1 cellular context compared by ENCODE assay signal in genomic region chr21:33588485-33589335, GRCh38.
TF ChIP-seq lines count a peak whose summit lies in the region.

A gene with protein sequence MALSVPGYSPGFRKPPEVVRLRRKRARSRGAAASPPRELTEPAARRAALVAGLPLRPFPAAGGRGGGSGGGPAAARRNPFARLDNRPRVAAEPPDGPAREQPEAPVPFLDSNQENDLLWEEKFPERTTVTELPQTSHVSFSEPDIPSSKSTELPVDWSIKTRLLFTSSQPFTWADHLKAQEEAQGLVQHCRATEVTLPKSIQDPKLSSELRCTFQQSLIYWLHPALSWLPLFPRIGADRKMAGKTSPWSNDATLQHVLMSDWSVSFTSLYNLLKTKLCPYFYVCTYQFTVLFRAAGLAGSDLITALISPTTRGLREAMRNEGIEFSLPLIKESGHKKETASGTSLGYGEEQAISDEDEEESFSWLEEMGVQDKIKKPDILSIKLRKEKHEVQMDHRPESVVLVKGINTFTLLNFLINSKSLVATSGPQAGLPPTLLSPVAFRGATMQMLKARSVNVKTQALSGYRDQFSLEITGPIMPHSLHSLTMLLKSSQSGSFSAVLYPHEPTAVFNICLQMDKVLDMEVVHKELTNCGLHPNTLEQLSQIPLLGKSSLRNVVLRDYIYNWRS (minus strand): TSS chr21:33588684. CDS start chr21:33588641, 43 bp downstream.

TF ChIP-seq in HepG2, 621 proteins besides CTCF, POLR2A, EP300 and RAD21 (continued from another document and continues in another):
- no peak; the same call in 1 of the 2 replicates for TF ChIP-seq NR2F6 (IDR thresholded peaks at IDR 0.05)
- no peak for TF ChIP-seq NR2F6 (CRISPR knock-in tag; IDR thresholded peaks at IDR 0.05)
- no peak for TF ChIP-seq MXI1 (IDR thresholded peaks at IDR 0.05; ENCODE audit: borderline replicate concordance, low read depth, low read length)
- TF ChIP-seq ZBTB7A (CRISPR knock-in tag; IDR thresholded peaks at IDR 0.05) = no peak
- TF ChIP-seq ZNF660 (CRISPR knock-in tag; IDR thresholded peaks at IDR 0.05; ENCODE audit: borderline replicate concordance, low read depth) = no peak
- TF ChIP-seq HHEX (CRISPR knock-in tag; IDR thresholded peaks at IDR 0.05) = no peak
- peak; percentile 75; the same call in 1 of the 2 replicates for TF ChIP-seq ISX (CRISPR knock-in tag; conservative IDR thresholded peaks at IDR 0.05)
- no peak for TF ChIP-seq NPAS2 (CRISPR knock-in tag; IDR thresholded peaks at IDR 0.05; ENCODE audit: borderline replicate concordance)
- no peak for TF ChIP-seq ZNF703 (CRISPR knock-in tag; IDR thresholded peaks at IDR 0.05; ENCODE audit: borderline replicate concordance)
- no peak for TF ChIP-seq TEF (CRISPR knock-in tag; IDR thresholded peaks at IDR 0.05)
- no peak for TF ChIP-seq ZBTB3 (CRISPR knock-in tag; IDR thresholded peaks at IDR 0.05; ENCODE audit: borderline replicate concordance, low read depth)
- TF ChIP-seq SRSF9 (IDR thresholded peaks at IDR 0.05; ENCODE audit: borderline replicate concordance, insufficient read depth, low read depth, low read length, poor library complexity, severe bottlenecking) = no peak
- TF ChIP-seq DZIP1 (CRISPR knock-in tag; IDR thresholded peaks at IDR 0.05) = no peak
- TF ChIP-seq KLF6 (CRISPR knock-in tag; IDR thresholded peaks at IDR 0.05) = peak; percentile 23; the same call in 1 of the 2 replicates
- TF ChIP-seq CBX5 (CRISPR knock-in tag; IDR thresholded peaks at IDR 0.05; ENCODE audit: borderline replicate concordance) = no peak; the same call in 1 of the 2 replicates
- peak; percentile 79; the same call in 1 of the 2 replicates for TF ChIP-seq SIN3A (IDR thresholded peaks at IDR 0.05; ENCODE audit: borderline replicate concordance, low read depth, low read length)
- TF ChIP-seq NFE2L2 (IDR thresholded peaks at IDR 0.05; ENCODE audit: low read length) = no peak
- no peak for TF ChIP-seq SNAPC5 (CRISPR knock-in tag; IDR thresholded peaks at IDR 0.05; ENCODE audit: borderline replicate concordance)
- TF ChIP-seq ZBTB14 (CRISPR knock-in tag; IDR thresholded peaks at IDR 0.05) = no peak
- TF ChIP-seq ZNF292 (CRISPR knock-in tag; IDR thresholded peaks at IDR 0.05; ENCODE audit: borderline replicate concordance, low read depth) = peak; percentile 71; the same call in 1 of the 2 replicates
- peak; percentile 65; the same call in 1 of the 2 replicates for TF ChIP-seq NR2C2 (CRISPR knock-in tag; IDR thresholded peaks at IDR 0.05; ENCODE audit: borderline replicate concordance)
- 0 out of 2 replicates have a peak, but pooled peaks have one; percentile 2 for TF ChIP-seq ZKSCAN8 (CRISPR knock-in tag; IDR thresholded peaks at IDR 0.05; ENCODE audit: borderline replicate concordance)
- no peak for TF ChIP-seq MZF1 (CRISPR knock-in tag; IDR thresholded peaks at IDR 0.05; ENCODE audit: borderline replicate concordance)
- TF ChIP-seq ZIK1 (CRISPR knock-in tag; IDR thresholded peaks at IDR 0.05; ENCODE audit: borderline replicate concordance, low read depth) = no peak; the same call in 1 of the 2 replicates
- no peak for TF ChIP-seq SETDB1 (CRISPR knock-in tag; IDR thresholded peaks at IDR 0.05; ENCODE audit: borderline replicate concordance)
- TF ChIP-seq ZNF850 (CRISPR knock-in tag; conservative IDR thresholded peaks at IDR 0.05) = no peak
- TF ChIP-seq MXD4 (CRISPR knock-in tag; IDR thresholded peaks at IDR 0.05) = no peak
- peak; percentile 89 for TF ChIP-seq ZNF563 (CRISPR knock-in tag; IDR thresholded peaks at IDR 0.05)
- TF ChIP-seq, protein P1, sequence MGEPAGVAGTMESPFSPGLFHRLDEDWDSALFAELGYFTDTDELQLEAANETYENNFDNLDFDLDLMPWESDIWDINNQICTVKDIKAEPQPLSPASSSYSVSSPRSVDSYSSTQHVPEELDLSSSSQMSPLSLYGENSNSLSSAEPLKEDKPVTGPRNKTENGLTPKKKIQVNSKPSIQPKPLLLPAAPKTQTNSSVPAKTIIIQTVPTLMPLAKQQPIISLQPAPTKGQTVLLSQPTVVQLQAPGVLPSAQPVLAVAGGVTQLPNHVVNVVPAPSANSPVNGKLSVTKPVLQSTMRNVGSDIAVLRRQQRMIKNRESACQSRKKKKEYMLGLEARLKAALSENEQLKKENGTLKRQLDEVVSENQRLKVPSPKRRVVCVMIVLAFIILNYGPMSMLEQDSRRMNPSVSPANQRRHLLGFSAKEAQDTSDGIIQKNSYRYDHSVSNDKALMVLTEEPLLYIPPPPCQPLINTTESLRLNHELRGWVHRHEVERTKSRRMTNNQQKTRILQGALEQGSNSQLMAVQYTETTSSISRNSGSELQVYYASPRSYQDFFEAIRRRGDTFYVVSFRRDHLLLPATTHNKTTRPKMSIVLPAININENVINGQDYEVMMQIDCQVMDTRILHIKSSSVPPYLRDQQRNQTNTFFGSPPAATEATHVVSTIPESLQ (CRISPR knock-in tag; conservative IDR thresholded peaks at IDR 0.05) = no peak
- no peak for TF ChIP-seq EED (CRISPR knock-in tag; IDR thresholded peaks at IDR 0.05)
- TF ChIP-seq ZNF350 (CRISPR knock-in tag; IDR thresholded peaks at IDR 0.05; ENCODE audit: borderline replicate concordance, low read depth) = peak; percentile 47; the same call in 1 of the 2 replicates
- TF ChIP-seq ZNF746 (CRISPR knock-in tag; IDR thresholded peaks at IDR 0.05) = peak; percentile 48; the same call in 1 of the 2 replicates
- TF ChIP-seq HNRNPLL (IDR thresholded peaks at IDR 0.05; ENCODE audit: low read depth, low read length, poor library complexity, severe bottlenecking) = peak; percentile 54
- no peak for TF ChIP-seq TERF1 (CRISPR knock-in tag; IDR thresholded peaks at IDR 0.05)
- TF ChIP-seq RFX5 (IDR thresholded peaks at IDR 0.05; ENCODE audit: low read depth, low read length) = no peak
- no peak for TF ChIP-seq CHD4 (IDR thresholded peaks at IDR 0.05; ENCODE audit: borderline replicate concordance, low read length)
- TF ChIP-seq AGO2 (optimal IDR thresholded peaks at IDR 0.05; ENCODE audit: low read depth, low read length) = peak; percentile 94
- no peak for TF ChIP-seq IKZF1 (IDR thresholded peaks at IDR 0.05)
- TF ChIP-seq FOXC1 (CRISPR knock-in tag; IDR thresholded peaks at IDR 0.05; ENCODE audit: borderline replicate concordance) = no peak
- no peak for TF ChIP-seq RORA (CRISPR knock-in tag; IDR thresholded peaks at IDR 0.05)
- no peak for TF ChIP-seq PTBP1 (IDR thresholded peaks at IDR 0.05; ENCODE audit: low read depth, low read length, poor library complexity, severe bottlenecking)
- TF ChIP-seq JARID2 (CRISPR knock-in tag; IDR thresholded peaks at IDR 0.05; ENCODE audit: insufficient replicate concordance) = no peak
- TF ChIP-seq EEA1 (CRISPR knock-in tag; IDR thresholded peaks at IDR 0.05; ENCODE audit: borderline replicate concordance) = no peak
- 0 out of 2 replicates have a peak, but pooled peaks have one; percentile 34 for TF ChIP-seq JUND (CRISPR knock-in tag; IDR thresholded peaks at IDR 0.05)
- 0 out of 2 replicates have a peak, but pooled peaks have one; percentile 21 for TF ChIP-seq ZNF256 (CRISPR knock-in tag; conservative IDR thresholded peaks at IDR 0.05)
- no peak for TF ChIP-seq ZNF549 (CRISPR knock-in tag; IDR thresholded peaks at IDR 0.05)
- TF ChIP-seq ZNF782 (CRISPR knock-in tag; IDR thresholded peaks at IDR 0.05; ENCODE audit: borderline replicate concordance) = no peak; the same call in 1 of the 2 replicates
- TF ChIP-seq ZNF883 (CRISPR knock-in tag; IDR thresholded peaks at IDR 0.05; ENCODE audit: not compliant biosample characterization) = peak; percentile 55
- no peak for TF ChIP-seq NFIC (IDR thresholded peaks at IDR 0.05; ENCODE audit: low read length)
- TF ChIP-seq POLR2AphosphoS5 (IDR thresholded peaks at IDR 0.05; ENCODE audit: low read depth, low read length) = peak; percentile 77
- no peak for TF ChIP-seq RFX1 (IDR thresholded peaks at IDR 0.05)
- no peak for TF ChIP-seq CENPT (CRISPR knock-in tag; IDR thresholded peaks at IDR 0.05; ENCODE audit: low read depth)
- TF ChIP-seq, protein P2, sequence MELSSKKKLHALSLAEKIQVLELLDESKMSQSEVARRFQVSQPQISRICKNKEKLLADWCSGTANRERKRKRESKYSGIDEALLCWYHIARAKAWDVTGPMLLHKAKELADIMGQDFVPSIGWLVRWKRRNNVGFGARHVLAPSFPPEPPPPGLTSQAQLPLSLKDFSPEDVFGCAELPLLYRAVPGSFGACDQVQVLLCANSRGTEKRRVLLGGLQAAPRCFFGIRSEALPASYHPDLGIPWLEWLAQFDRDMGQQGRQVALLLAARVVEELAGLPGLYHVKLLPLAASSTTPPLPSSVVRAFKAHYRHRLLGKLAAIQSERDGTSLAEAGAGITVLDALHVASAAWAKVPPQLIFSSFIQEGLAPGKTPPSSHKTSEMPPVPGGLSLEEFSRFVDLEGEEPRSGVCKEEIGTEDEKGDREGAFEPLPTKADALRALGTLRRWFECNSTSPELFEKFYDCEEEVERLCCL (CRISPR knock-in tag; IDR thresholded peaks at IDR 0.05; ENCODE audit: borderline replicate concordance) = no peak
- TF ChIP-seq ZBTB4 (CRISPR knock-in tag; IDR thresholded peaks at IDR 0.05; ENCODE audit: borderline replicate concordance) = no peak
- no peak for TF ChIP-seq NFYB (CRISPR knock-in tag; IDR thresholded peaks at IDR 0.05)
